10 cellular contexts compared by ENCODE assay signal in the genomic region with DNA sequence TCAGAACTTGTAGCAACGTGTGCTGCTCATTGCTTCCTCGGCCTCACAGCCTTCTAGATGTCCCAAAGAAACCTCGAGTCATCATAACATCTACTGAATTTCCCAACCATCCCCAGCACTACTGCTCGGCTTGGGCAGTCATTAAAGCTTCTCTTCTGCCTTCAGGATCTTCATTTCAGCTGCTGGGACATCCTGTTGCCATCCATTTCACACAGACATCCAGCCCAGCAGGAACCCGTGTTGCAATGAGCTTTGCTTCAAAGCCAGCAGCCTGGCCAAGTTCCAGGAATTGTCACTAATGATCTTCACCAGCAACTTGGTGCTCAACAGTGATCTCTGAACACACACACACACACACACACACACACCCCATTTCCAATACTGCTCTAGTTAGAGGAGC. TPM values are rescaled to one million over a fixed set of nuclear protein-coding genes. Genes with fewer than 3 reads are reported as not detected.
A peak's percentile ranks its signal among the peaks of the same experiment; 100 is the strongest.
DNase-seq lines count a peak whose midpoint lies in the region; ATAC-seq and TF ChIP-seq lines count a peak whose summit lies in the region.
"Had no signal": no experiment of that assay in that cellular context is flagged by ENCODE, and none has a peak within 500 bp of the region (broad histone marks: within the 10 kb centered on the region; RNA-seq: fewer than 3 reads in every experiment).

No MANE protein-coding gene starts in this region.

- H3K27me3 Mint-ChIP-seq in activated naive CD4-positive, alpha-beta T cell treated with anti-CD3 and anti-CD28 coated beads, Interleukin-2, amount 10 ng/mL, durations not matched to agents 7 days and 5 days: no peaks in the 10 kb centered on the region

- CTCF ChIA-PET in activated naive CD4-positive, alpha-beta T cell treated with anti-CD3 and anti-CD28 coated beads, Interleukin-2, amount 10 ng/mL, durations not matched to agents 7 days and 5 days (lab: Charles Lee): no interaction called here

- H3K27ac Mint-ChIP-seq in activated naive CD4-positive, alpha-beta T cell treated with anti-CD3 and anti-CD28 coated beads, Interleukin-2, amount 10 ng/mL, durations not matched to agents 7 days and 5 days: no peak overlapping the region
- H3K27ac Mint-ChIP-seq: natural killer cell had no signal

- no peak overlapping the region for H3K4me3 Mint-ChIP-seq in activated naive CD4-positive, alpha-beta T cell treated with anti-CD3 and anti-CD28 coated beads, Interleukin-2, amount 10 ng/mL, durations not matched to agents 7 days and 5 days
- H3K4me3 Mint-ChIP-seq: natural killer cell had no signal

- no peak for TF ChIP-seq CTCF in omental fat pad (IDR thresholded peaks at IDR 0.05)

- no peaks in the 10 kb centered on the region for H3K36me3 Mint-ChIP-seq in activated naive CD4-positive, alpha-beta T cell treated with anti-CD3 and anti-CD28 coated beads, Interleukin-2, amount 10 ng/mL, durations not matched to agents 7 days and 5 days
- H3K36me3 Mint-ChIP-seq: natural killer cell had no signal

- ATAC-seq in omental fat pad (ENCODE audit: low FRiP score): peak; percentile 57
- no peak for ATAC-seq in HG02571 (IDR thresholded peaks at IDR 0.05; ENCODE audit: unreplicated experiment)
- ATAC-seq: natural killer cell had no signal

- no peaks in the 10 kb centered on the region for H3K4me1 Mint-ChIP-seq in activated naive CD4-positive, alpha-beta T cell treated with anti-CD3 and anti-CD28 coated beads, Interleukin-2, amount 10 ng/mL, durations not matched to agents 7 days and 5 days
- H3K4me1 Mint-ChIP-seq: natural killer cell had no signal

- H3K9me3 Mint-ChIP-seq in activated naive CD4-positive, alpha-beta T cell treated with anti-CD3 and anti-CD28 coated beads, Interleukin-2, amount 10 ng/mL, durations not matched to agents 7 days and 5 days: no peaks in the 10 kb centered on the region
- H3K9me3 Mint-ChIP-seq: natural killer cell had no signal

- DNase-seq in COR-L47 (lab: John Stamatoyannopoulos, UW): peak; percentile 63
- peak; percentile 85 for DNase-seq in NCI-H446 treated with DMSO at 0.1 percent for 48 hours (lab: John Stamatoyannopoulos, UW)
- peak; percentile 61 for DNase-seq in fibroblast of peridontal ligament (ENCODE audit: extremely low read depth)
- peak; percentile 27 for DNase-seq in omental fat pad (ENCODE audit: low spot score)
- no peak for DNase-seq in activated naive CD4-positive, alpha-beta T cell treated with anti-CD3 and anti-CD28 coated beads, Interleukin-2, amount 10 ng/mL, durations not matched to agents 7 days and 5 days
- DNase-seq in GDM1 (lab: John Stamatoyannopoulos, UW): no peak
- DNase-seq in hepatic stellate cell (ENCODE audit: low spot score): no peak
- DNase-seq: DMS153, natural killer cell had no signal

RNA-seq across cellular contexts. Expression of a gene that starts 18.5 kb away (rescaled TPM):
- total RNA-seq in omental fat pad: 100 to 1,000 TPM in 1 of 4 donors, 10 to 100 TPM in 3; 44.4 to 114 (median 55.2) TPM

Comparison
In these comparisons a context has a peak if more than half of its experiments do, and no peak if none do; other contexts are left out.
1. DNase-seq: peak in COR-L47 (single experiment), NCI-H446 treated with DMSO at 0.1 percent for 48 hours (single experiment), fibroblast of peridontal ligament (single experiment) and omental fat pad (single experiment); none in activated naive CD4-positive, alpha-beta T cell treated with anti-CD3 and anti-CD28 coated beads, Interleukin-2, amount 10 ng/mL, durations not matched to agents 7 days and 5 days (single experiment), GDM1 (single experiment) and hepatic stellate cell (single experiment).